In genomic region chr16:87437327-87437726, GRCh38 we compare ENCODE assay signal across 17 cellular contexts. TPM values are rescaled to one million over a fixed set of nuclear protein-coding genes. Genes with fewer than 3 reads are reported as not detected.
DNase-seq lines count a peak whose midpoint lies in the region; ATAC-seq, FAIRE-seq and TF ChIP-seq lines count a peak whose summit lies in the region.
"Had no signal": no experiment of that assay in that cellular context is flagged by ENCODE, and none has a peak within 500 bp of the region (broad histone marks: within the 10 kb centered on the region; RNA-seq: fewer than 3 reads in every experiment).

No MANE protein-coding gene starts in this region.

- H3K4me1 Mint-ChIP-seq in T-helper 17 cell = peaks cover 10% of the 10 kb centered on the region
- H3K4me1 Mint-ChIP-seq in activated CD8-positive, alpha-beta memory T cell treated with anti-CD3 and anti-CD28 coated beads, Interleukin-2, amount 10 ng/mL, durations not matched to agents 7 days and 5 days = peaks cover 10% of the 10 kb centered on the region

- DNase-seq in left ventricle myocardium inferior (no peak), right atrium auricular region (ENCODE audit: low spot score) (no peak), T-helper 17 cell (no peak), osteoblast (ENCODE audit: insufficient read length, low spot score, missing footprints) (peak; percentile 45), upper lobe of right lung (no peak), pancreas (no peak)
- DNase-seq in activated CD8-positive, alpha-beta memory T cell treated with anti-CD3 and anti-CD28 coated beads, Interleukin-2, amount 10 ng/mL, durations not matched to agents 7 days and 5 days = no peak
- DNase-seq: 8988T; CD4-positive, alpha-beta memory T cell; DMS153; DMS79 treated with DMSO at 0.1 percent for 48 hours; EL; H9 had no signal

- intact Hi-C loops in left ventricle myocardium inferior (cut with micrococcal nuclease) = no loop called here
- intact Hi-C loops in upper lobe of right lung (cut with DNase I) = no loop called here
- intact Hi-C loops in pancreas (cut with DNase I) = no loop called here

- H3K4me1 ChIP-seq in left ventricle myocardium inferior (peaks cover 35% of the 10 kb centered on the region), right atrium auricular region (peaks cover 0 to 21% of the 10 kb centered on the region in 2 donors), osteoblast (ENCODE audit: insufficient read depth, low read length) (peaks cover 25% of the 10 kb centered on the region), upper lobe of right lung (peaks cover 19% of the 10 kb centered on the region), pancreas (no peaks in the 10 kb centered on the region)

- no peak overlapping the region for H3K4me2 ChIP-seq in osteoblast (ENCODE audit: insufficient read depth, low read length)
- H3K4me2 ChIP-seq: GM23338 had no signal

- 92 to 96% methylated on average over 14 of the region's 14 CpGs for WGBS in pancreas, 2 donors

- H2AFZ ChIP-seq in osteoblast (ENCODE audit: low read length) = no peak overlapping the region
- H2AFZ ChIP-seq: GM23338 had no signal

- FAIRE-seq in pancreas (lab: Jason Lieb, UNC) = no peak
- FAIRE-seq: D721Med, G401.6 had no signal

- H3K27me3 ChIP-seq in left ventricle myocardium inferior (ENCODE audit: low read depth) (no peaks in the 10 kb centered on the region), right atrium auricular region (no peaks in the 10 kb centered on the region), osteoblast (ENCODE audit: insufficient read depth, low read length) (no peaks in the 10 kb centered on the region), upper lobe of right lung (no peaks in the 10 kb centered on the region), pancreas (no peaks in the 10 kb centered on the region)

- ATAC-seq in T-helper 17 cell (no peak), upper lobe of right lung (no peak), pancreas (no peak)
- no peak for ATAC-seq in activated CD8-positive, alpha-beta memory T cell treated with anti-CD3 and anti-CD28 coated beads, Interleukin-2, amount 10 ng/mL, durations not matched to agents 7 days and 5 days
- ATAC-seq: GM23338 had no signal

- no peaks in the 10 kb centered on the region for H3K36me3 Mint-ChIP-seq in T-helper 17 cell (ENCODE audit: low read depth)
- no peaks in the 10 kb centered on the region for H3K36me3 Mint-ChIP-seq in activated CD8-positive, alpha-beta memory T cell treated with anti-CD3 and anti-CD28 coated beads, Interleukin-2, amount 10 ng/mL, durations not matched to agents 7 days and 5 days

- H3K79me2 ChIP-seq in osteoblast (ENCODE audit: insufficient read depth, low read length) = peaks cover 70% of the 10 kb centered on the region

- H3K36me3 ChIP-seq in left ventricle myocardium inferior (peaks cover 3% of the 10 kb centered on the region), right atrium auricular region (no peaks in the 10 kb centered on the region), osteoblast (ENCODE audit: insufficient read depth, low read length) (no peaks in the 10 kb centered on the region), upper lobe of right lung (peaks cover 3% of the 10 kb centered on the region), pancreas (peaks cover 0 to under 1% (median 0%) of the 10 kb centered on the region in 3 donors)

- H3K4me3 Mint-ChIP-seq in T-helper 17 cell = no peak overlapping the region
- no peak overlapping the region for H3K4me3 Mint-ChIP-seq in activated CD8-positive, alpha-beta memory T cell treated with anti-CD3 and anti-CD28 coated beads, Interleukin-2, amount 10 ng/mL, durations not matched to agents 7 days and 5 days
- H3K4me3 Mint-ChIP-seq: GM23338, H9 had no signal

- CTCF ChIA-PET in activated CD8-positive, alpha-beta memory T cell treated with anti-CD3 and anti-CD28 coated beads, Interleukin-2, amount 10 ng/mL, durations not matched to agents 7 days and 5 days (lab: Charles Lee) = no interaction called here

- TF ChIP-seq CTCF in left ventricle myocardium inferior (IDR thresholded peaks at IDR 0.05; ENCODE audit: borderline replicate concordance) (no peak), right atrium auricular region (IDR thresholded peaks at IDR 0.05) (no peak), osteoblast (IDR thresholded peaks at IDR 0.05; ENCODE audit: extremely low read depth, low read depth, low read length) (no peak), upper lobe of right lung (IDR thresholded peaks at IDR 0.05) (no peak), pancreas (IDR thresholded peaks at IDR 0.05) (no peak)

- peak overlapping the region; percentile 29 for H3K27ac Mint-ChIP-seq in T-helper 17 cell
- no peak overlapping the region for H3K27ac Mint-ChIP-seq in activated CD8-positive, alpha-beta memory T cell treated with anti-CD3 and anti-CD28 coated beads, Interleukin-2, amount 10 ng/mL, durations not matched to agents 7 days and 5 days

- no peaks in the 10 kb centered on the region for H3K27me3 Mint-ChIP-seq in T-helper 17 cell
- H3K27me3 Mint-ChIP-seq in activated CD8-positive, alpha-beta memory T cell treated with anti-CD3 and anti-CD28 coated beads, Interleukin-2, amount 10 ng/mL, durations not matched to agents 7 days and 5 days = peaks cover 55% of the 10 kb centered on the region
- H3K27me3 Mint-ChIP-seq: CD4-positive, alpha-beta memory T cell had no signal

- H3K9me3 ChIP-seq in left ventricle myocardium inferior (replicated peaks) (no peaks in the 10 kb centered on the region), right atrium auricular region (no peaks in the 10 kb centered on the region), T-helper 17 cell (ENCODE audit: control insufficient read depth, low read length, poor library complexity, severe bottlenecking) (no peaks in the 10 kb centered on the region), osteoblast (ENCODE audit: low read depth, low read length) (no peaks in the 10 kb centered on the region), upper lobe of right lung (no peaks in the 10 kb centered on the region), pancreas (no peaks in the 10 kb centered on the region)

- H3K9me3 Mint-ChIP-seq in activated CD8-positive, alpha-beta memory T cell treated with anti-CD3 and anti-CD28 coated beads, Interleukin-2, amount 10 ng/mL, durations not matched to agents 7 days and 5 days (ENCODE audit: low read depth) = no peaks in the 10 kb centered on the region
- H3K9me3 Mint-ChIP-seq: CD4-positive, alpha-beta memory T cell; GM23338; H9 had no signal

- H3K4me3 ChIP-seq in left ventricle myocardium inferior (no peak overlapping the region), right atrium auricular region (no peak overlapping the region), osteoblast (ENCODE audit: insufficient read depth, low read length) (no peak overlapping the region), upper lobe of right lung (no peak overlapping the region), pancreas (no peak overlapping the region)
- H3K4me3 ChIP-seq: GM23338 had no signal

- peak overlapping the region; percentile 86 for H3K27ac ChIP-seq in left ventricle myocardium inferior (replicated peaks)
- peak overlapping the region in 1 of 2 donors; percentile 13 for H3K27ac ChIP-seq in right atrium auricular region
- no peak overlapping the region for H3K27ac ChIP-seq in osteoblast (ENCODE audit: low read depth, low read length)
- H3K27ac ChIP-seq in upper lobe of right lung = no peak overlapping the region
- no peak overlapping the region for H3K27ac ChIP-seq in pancreas
- H3K27ac ChIP-seq: C4-2B had no signal

- H4K20me1 ChIP-seq in osteoblast (ENCODE audit: insufficient read depth, low read length) = peaks cover 64% of the 10 kb centered on the region

RNA-seq across cellular contexts. Expression of gene MAP1LC3B, which starts 45.2 kb away (rescaled TPM):
- total RNA-seq in left ventricle myocardium inferior = 131 TPM
- total RNA-seq in right atrium auricular region = 10 to 100 TPM; 57.5 to 83.0 TPM
- 100 to 1,000 TPM in 1 of 2 donors, 10 to 100 TPM in 1; 90.6 to 102 TPM for total RNA-seq in T-helper 17 cell
- total RNA-seq in osteoblast = 44.5 and 62.5 TPM in 2 replicates
- total RNA-seq in upper lobe of right lung = 70.4 TPM
- 10 to 100 TPM; 45.4 to 50.8 TPM for total RNA-seq in activated CD8-positive, alpha-beta memory T cell treated with anti-CD3 and anti-CD28 coated beads, Interleukin-2, amount 10 ng/mL, durations not matched to agents 7 days and 5 days
- total RNA-seq in pancreas = 10 to 100 TPM; 13.9 to 29.4 (median 19.6) TPM
- 10 to 100 TPM; 20.9 to 35.1 TPM for polyA plus RNA-seq in pancreas

RNA-seq across cellular contexts. Expression of gene FBXO31, which starts 53.8 kb away (rescaled TPM):
- 74.5 TPM for total RNA-seq in left ventricle myocardium inferior
- total RNA-seq in right atrium auricular region = 10 to 100 TPM; 39.3 to 53.1 TPM
- total RNA-seq in T-helper 17 cell = 10 to 100 TPM; 32.7 to 41.7 TPM
- 31.2 and 33.3 TPM in 2 replicates for total RNA-seq in osteoblast
- 29.9 TPM for total RNA-seq in upper lobe of right lung
- 10 to 100 TPM; 38.8 TPM for total RNA-seq in activated CD8-positive, alpha-beta memory T cell treated with anti-CD3 and anti-CD28 coated beads, Interleukin-2, amount 10 ng/mL, durations not matched to agents 7 days and 5 days
- total RNA-seq in pancreas = 10 to 100 TPM; 18.8 to 37.3 (median 24.9) TPM
- polyA plus RNA-seq in pancreas = 10 to 100 TPM; 20.9 to 31.2 TPM

RNA-seq across cellular contexts. Expression of gene ZCCHC14, which starts 55.5 kb away (rescaled TPM):
- total RNA-seq in left ventricle myocardium inferior = 15.9 TPM
- 10 to 100 TPM; 10.6 to 18.0 TPM for total RNA-seq in right atrium auricular region
- 10 to 100 TPM; 16.5 to 17.7 TPM for total RNA-seq in T-helper 17 cell
- 36.9 and 41.8 TPM in 2 replicates for total RNA-seq in osteoblast
- 27.2 TPM for total RNA-seq in upper lobe of right lung
- 1 to 10 TPM in 1 of 2 experiments, under 1 TPM in 1; 0.63 to 1.5 TPM for total RNA-seq in activated CD8-positive, alpha-beta memory T cell treated with anti-CD3 and anti-CD28 coated beads, Interleukin-2, amount 10 ng/mL, durations not matched to agents 7 days and 5 days
- 10 to 100 TPM; 12.1 to 20.0 (median 13.1) TPM for total RNA-seq in pancreas
- polyA plus RNA-seq in pancreas = 10 to 100 TPM; 10.7 to 11.2 TPM
